24 cellular contexts compared by ENCODE assay signal in the genomic region with DNA sequence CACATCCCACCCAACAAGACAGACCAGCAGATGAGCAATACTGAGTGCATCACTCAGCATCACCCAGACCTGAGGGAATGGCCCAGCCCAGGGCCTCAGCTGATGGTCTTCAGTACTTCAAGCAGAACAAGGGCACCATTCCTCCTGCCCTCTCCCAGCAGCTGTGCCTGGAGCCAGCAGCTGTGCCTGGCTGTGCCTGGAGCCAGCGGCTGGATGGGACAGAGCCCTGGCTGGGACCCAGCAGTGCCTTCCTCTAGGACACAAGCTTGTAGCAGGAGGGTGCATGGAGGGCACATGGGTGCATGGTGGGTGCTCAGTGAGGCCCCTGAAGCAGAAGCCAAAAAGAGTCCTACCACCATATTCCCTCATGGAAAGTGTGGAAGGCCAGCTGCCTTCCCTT.
"Had no signal": no experiment of that assay in that cellular context is flagged by ENCODE, and none has a peak within 500 bp of the region (broad histone marks: within the 10 kb centered on the region; RNA-seq: fewer than 3 reads in every experiment).

No MANE protein-coding gene starts in this region.

- H3K36me3 ChIP-seq: Peyer's patch, SJCRH30 had no signal

- ATAC-seq: activated T-helper 17 cell treated with anti-CD3 and anti-CD28 coated beads, Interleukin-2, amount 50 U/mL, for 72 hours had no signal

- H3K27ac ChIP-seq: KMS-11, Peyer's patch, RWPE1, SJCRH30, VCaP had no signal

- H3K9me3 ChIP-seq: Peyer's patch, SJCRH30, SK-N-SH had no signal

- H3K4me2 ChIP-seq: KMS-11, SK-N-SH had no signal

- DNase-seq: activated CD4-positive, alpha-beta memory T cell treated with anti-CD3 and anti-CD28 coated beads for 36 hours; activated CD4-positive, alpha-beta T cell treated with anti-CD3 and anti-CD28 coated beads, Interleukin-2, amount 10 ng/mL, durations not matched to agents 7 days and 5 days; activated CD4-positive, CD25-positive, alpha-beta regulatory T cell; activated CD8-positive, alpha-beta memory T cell treated with anti-CD3 and anti-CD28 coated beads for 24 hours; activated gamma-delta T cell; activated naive CD4-positive, alpha-beta T cell treated with anti-CD3 and anti-CD28 coated beads, Interleukin-2, amount 10 ng/mL, durations not matched to agents 7 days and 5 days; activated naive CD8-positive, alpha-beta T cell treated with anti-CD3 and anti-CD28 coated beads for 36 hours; activated T-cell treated with anti-CD3 and anti-CD28 coated beads for 4 hours; activated T-cell treated with anti-CD3 and anti-CD28 coated beads, Interleukin-2, amount 50 U/mL, for 48 hours; central memory CD4-positive, alpha-beta T cell; NCI-H1092; NCI-H1417; NCI-H2029; NCI-H510A treated with DMSO at 0.1 percent for 48 hours; NCI-H69; Right ventricle myocardium superior; SJCRH30; SK-N-SH; T-helper 1 cell had no signal

- H3K9ac ChIP-seq: KMS-11, SK-N-SH had no signal

- H3K4me3 ChIP-seq: Peyer's patch, SJCRH30 had no signal

- H3K4me1 ChIP-seq: Peyer's patch, SJCRH30 had no signal

- H3K27me3 ChIP-seq: Peyer's patch had no signal
